In genomic region chr11:74288161-74288560, GRCh38 we compare ENCODE assay signal across 11 cellular contexts. TPM values are rescaled to one million over a fixed set of nuclear protein-coding genes. Genes with fewer than 3 reads are reported as not detected.
DNase-seq lines count a peak whose midpoint lies in the region; ATAC-seq and TF ChIP-seq lines count a peak whose summit lies in the region.
"Had no signal": no experiment of that assay in that cellular context is flagged by ENCODE, and none has a peak within 500 bp of the region (broad histone marks: within the 10 kb centered on the region; RNA-seq: fewer than 3 reads in every experiment).

No MANE protein-coding gene starts in this region.

- peaks cover 16 to 21% of the 10 kb centered on the region in 2 donors for H3K27me3 Mint-ChIP-seq in natural killer cell (ENCODE audit: low read depth in 2 of 2)

- TF ChIP-seq POLR2A in vagina (IDR thresholded peaks at IDR 0.05): no peak

- no peaks in the 10 kb centered on the region for H3K36me3 ChIP-seq in vagina

- intact Hi-C loops in left cardiac atrium (cut with DNase I): no loop called here
- intact Hi-C loops in Right ventricle myocardium superior (cut with DNase I): no loop called here
- intact Hi-C loops in vagina (cut with DNase I): no loop called here
- intact Hi-C loops in natural killer cell (cut with micrococcal nuclease): no loop called here

- no peaks in the 10 kb centered on the region for H3K36me3 Mint-ChIP-seq in natural killer cell

- no peaks in the 10 kb centered on the region for H3K9me3 Mint-ChIP-seq in natural killer cell
- H3K9me3 Mint-ChIP-seq: endodermal cell had no signal

- H3K4me1 Mint-ChIP-seq in natural killer cell: no peaks in the 10 kb centered on the region
- H3K4me1 Mint-ChIP-seq: endodermal cell had no signal

- no peak overlapping the region for H3K27ac Mint-ChIP-seq in natural killer cell
- H3K27ac Mint-ChIP-seq: endodermal cell had no signal

- peak; percentile 47 to 99 for ATAC-seq in left cardiac atrium
- ATAC-seq in Right ventricle myocardium superior (ENCODE audit: poor library complexity): no peak
- ATAC-seq in foreskin keratinocyte: peak; percentile 92
- ATAC-seq in natural killer cell: no peak
- no peak for ATAC-seq in HG03045 (IDR thresholded peaks at IDR 0.05; ENCODE audit: unreplicated experiment)

- no peaks in the 10 kb centered on the region for H3K9me3 ChIP-seq in vagina

- TF ChIP-seq CTCF in foreskin keratinocyte (conservative IDR thresholded peaks at IDR 0.05) (no peak), vagina (IDR thresholded peaks at IDR 0.05) (no peak), natural killer cell (IDR thresholded peaks at IDR 0.05) (no peak)

- no peak overlapping the region for H3K4me3 ChIP-seq in vagina

- H3K4me1 ChIP-seq in foreskin keratinocyte (no peaks in the 10 kb centered on the region), vagina (peaks cover 4% of the 10 kb centered on the region)

- no peak overlapping the region for H3K4me3 Mint-ChIP-seq in natural killer cell
- H3K4me3 Mint-ChIP-seq: endodermal cell had no signal

- peak; percentile 38 for DNase-seq in left cardiac atrium
- DNase-seq in Right ventricle myocardium superior: no peak
- DNase-seq in SW 1271 (lab: John Stamatoyannopoulos, UW): peak; percentile 44 to 51
- peak; percentile 52 to 80 for DNase-seq in foreskin keratinocyte
- DNase-seq in vagina (ENCODE audit: extremely low spot score in 2 of 2): peak in 1 of 2 donors; percentile 91
- no peak for DNase-seq in natural killer cell
- DNase-seq in nucleus accumbens (lab: John Stamatoyannopoulos, UW): no peak
- DNase-seq: DMS 273 treated with DMSO at 0.1 percent for 48 hours, endodermal cell had no signal

- peak overlapping the region; percentile 52 for H3K27ac ChIP-seq in foreskin keratinocyte
- H3K27ac ChIP-seq in vagina: peak overlapping the region; percentile 33

- H3K27me3 ChIP-seq in foreskin keratinocyte (peaks cover 4% of the 10 kb centered on the region), vagina (no peaks in the 10 kb centered on the region)

RNA-seq across cellular contexts. Expression of gene P4HA3, which starts 23.3 kb away (rescaled TPM):
- total RNA-seq in left cardiac atrium (under 1 TPM; 0.31 to 0.38 TPM), Right ventricle myocardium superior (not detected), foreskin keratinocyte (0.63 and 0.85 TPM in 2 replicates), vagina (1.7 TPM), natural killer cell (not detected)
- 0.64 and 0.95 TPM in 2 replicates for polyA plus RNA-seq in foreskin keratinocyte
- total RNA-seq: endodermal cell had no signal
- polyA plus RNA-seq: neural cell had no signal

Comparison
In these comparisons a context has a peak if more than half of its experiments do, and no peak if none do; other contexts are left out.
1. ATAC-seq: peak in left cardiac atrium (2 of 2) and foreskin keratinocyte (single experiment); none in Right ventricle myocardium superior (single experiment), natural killer cell (0 of 3) and HG03045 (single experiment).
2. DNase-seq: peak in left cardiac atrium (single experiment), SW 1271 (2 of 2) and foreskin keratinocyte (2 of 2); none in Right ventricle myocardium superior (single experiment), natural killer cell (single experiment) and nucleus accumbens (0 of 56).